ENCODE assay signal across 28 cellular contexts in genomic region chr11:93389737-93390136, GRCh38. TPM values are rescaled to one million over a fixed set of nuclear protein-coding genes. Genes with fewer than 3 reads are reported as not detected.
DNase-seq lines count a peak whose midpoint lies in the region; ATAC-seq and TF ChIP-seq lines count a peak whose summit lies in the region.
"Had no signal": no experiment of that assay in that cellular context is flagged by ENCODE, and none has a peak within 500 bp of the region (broad histone marks: within the 10 kb centered on the region; RNA-seq: fewer than 3 reads in every experiment).

No MANE protein-coding gene starts in this region.

- TF ChIP-seq EP300 in ovary (IDR thresholded peaks at IDR 0.05): no peak

- TF ChIP-seq CTCF in astrocyte of the spinal cord (IDR thresholded peaks at IDR 0.05; ENCODE audit: low read depth, low read length) (no peak), foreskin keratinocyte (conservative IDR thresholded peaks at IDR 0.05) (no peak), ovary (IDR thresholded peaks at IDR 0.05) (no peak), Calu3 (IDR thresholded peaks at IDR 0.05; ENCODE audit: unreplicated experiment) (no peak)

- H3K27me3 Mint-ChIP-seq in Calu3 (ENCODE audit: unreplicated experiment): no peaks in the 10 kb centered on the region

- H3K4me1 Mint-ChIP-seq in Calu3 (ENCODE audit: low read depth, unreplicated experiment): no peaks in the 10 kb centered on the region
- H3K4me1 Mint-ChIP-seq: CD14-positive monocyte; CD8-positive, alpha-beta memory T cell had no signal

- H3K27me3 ChIP-seq in foreskin keratinocyte (no peaks in the 10 kb centered on the region), ovary (no peaks in the 10 kb centered on the region)
- H3K27me3 ChIP-seq: BE2C had no signal

- H3K4me1 ChIP-seq in foreskin keratinocyte (no peaks in the 10 kb centered on the region), ovary (ENCODE audit: insufficient read depth) (no peaks in the 10 kb centered on the region)
- H3K4me1 ChIP-seq: BE2C had no signal

- no peaks in the 10 kb centered on the region for H3K36me3 Mint-ChIP-seq in Calu3 (ENCODE audit: insufficient read depth, unreplicated experiment)
- H3K36me3 Mint-ChIP-seq: CD14-positive monocyte; CD8-positive, alpha-beta memory T cell had no signal

- H3K9me3 ChIP-seq in ovary: no peaks in the 10 kb centered on the region
- H3K9me3 ChIP-seq: BE2C had no signal

- in situ Hi-C loops in astrocyte of the spinal cord (cut with HindIII; ENCODE audit: low sequenced_read_pairs): no loop called here

- no peak overlapping the region for H3K27ac Mint-ChIP-seq in Calu3 (ENCODE audit: unreplicated experiment)
- H3K27ac Mint-ChIP-seq: CD14-positive monocyte; CD8-positive, alpha-beta memory T cell had no signal

- no peaks in the 10 kb centered on the region for H3K9me3 Mint-ChIP-seq in Calu3 (ENCODE audit: low read depth, unreplicated experiment)
- H3K9me3 Mint-ChIP-seq: CD14-positive monocyte; CD8-positive, alpha-beta memory T cell had no signal

- H3K27ac ChIP-seq in foreskin keratinocyte (no peak overlapping the region), ovary (no peak overlapping the region)
- H3K27ac ChIP-seq: 22Rv1, RWPE1 had no signal

- CTCF ChIA-PET in Calu3 (lab: Charles Lee): no interaction called here

- no peak overlapping the region for H3K4me3 Mint-ChIP-seq in Calu3 (ENCODE audit: low read depth, unreplicated experiment)
- H3K4me3 Mint-ChIP-seq: CD14-positive monocyte; CD8-positive, alpha-beta memory T cell had no signal

- no peaks in the 10 kb centered on the region for H3K36me3 ChIP-seq in ovary
- H3K36me3 ChIP-seq: BE2C had no signal

- DNase-seq in DMS53 (lab: John Stamatoyannopoulos, UW) (peak; percentile 23), DMS53 treated with DMSO at 0.1 percent for 48 hours (lab: John Stamatoyannopoulos, UW; ENCODE audit: unreplicated experiment) (no peak), astrocyte of the spinal cord (ENCODE audit: low read depth, low spot score) (peak; percentile 22), foreskin keratinocyte (peak in 1 of 2 donors; percentile 53), ovary (no peak), Calu3 (no peak), AG08396 (ENCODE audit: low spot score) (no peak)
- DNase-seq: BE2C; CD8-positive, alpha-beta memory T cell; DMS153; Kasumi-1; MM.1S; NCI-H1048; NCI-H1417; NCI-H1694 treated with DMSO at 0.1 percent for 48 hours; NCI-H2081 treated with DMSO at 0.1 percent for 48 hours; NCI-H2171; NCI-H226; NCI-H510A; NCI-H69; SHP77 treated with DMSO at 0.1 percent for 48 hours had no signal

- H3K4me3 ChIP-seq in astrocyte of the spinal cord (ENCODE audit: low read depth, low read length) (no peak overlapping the region), ovary (no peak overlapping the region)
- H3K4me3 ChIP-seq: K562 had no signal

- intact Hi-C loops in ovary (cut with DNase I) (no loop called here), Calu3 (cut with micrococcal nuclease; ENCODE audit: unreplicated experiment) (no loop called here)

- BruUV-seq in Calu3 (replicated peaks; lab: Mats Ljungman, UMichigan): no TSS peak

- peak; percentile 39 for ATAC-seq in foreskin keratinocyte
- ATAC-seq: K562, Panc1 had no signal

- TF ChIP-seq POLR2A in ovary (IDR thresholded peaks at IDR 0.05): no peak

RNA-seq across cellular contexts. Expression of gene DEUP1, which starts 59.2 kb away (rescaled TPM):
- total RNA-seq in foreskin keratinocyte (not detected in 2 replicates), ovary (1 to 10 TPM in 1 of 7 donors, under 1 TPM in 5, not detected in 1; 0.18 to 2.0 (median 0.62) TPM), Calu3 (2022) (not detected in 2 replicates)
- polyA plus RNA-seq in foreskin keratinocyte (not detected in 2 replicates), ovary (under 1 TPM; 0.05 to 0.27 TPM)
- total RNA-seq: CD8-positive, alpha-beta memory T cell; Daoy had no signal
- polyA plus RNA-seq: CD14-positive monocyte; CD8-positive, alpha-beta memory T cell; H1 had no signal

Comparison
In these comparisons a context has a peak if more than half of its experiments do, and no peak if none do; other contexts are left out.
1. DNase-seq: peak in DMS53 (single experiment) and astrocyte of the spinal cord (single experiment); none in DMS53 treated with DMSO at 0.1 percent for 48 hours (single experiment), ovary (0 of 5), Calu3 (single experiment) and AG08396 (single experiment).